Comparison of ENCODE assay signal across 28 cellular contexts in genomic region chr5:2460098-2460497, GRCh38.
"Had no signal": no experiment of that assay in that cellular context is flagged by ENCODE, and none has a peak within 500 bp of the region (broad histone marks: within the 10 kb centered on the region; RNA-seq: fewer than 3 reads in every experiment).

No MANE protein-coding gene starts in this region.

- H3K4me3 ChIP-seq: ascending aorta, coronary artery, dorsolateral prefrontal cortex had no signal

- H3K27me3 Mint-ChIP-seq: activated B cell treated with CpG ODN at 0.5 μM for 24 hours; activated naive CD8-positive, alpha-beta T cell; central memory CD8-positive, alpha-beta T cell; dendritic cell treated with granulocyte-macrophage colony-stimulating factor and Interleukin-4, amounts not matched to agents 40 ng/mL and 50 ng/mL, for 4 days; T-helper 17 cell had no signal

- H3K27ac Mint-ChIP-seq: activated B cell treated with CpG ODN at 0.5 μM for 24 hours; activated CD8-positive, alpha-beta T cell treated with anti-CD3 and anti-CD28 coated beads for 36 hours; activated naive CD8-positive, alpha-beta T cell; activated T-helper 17 cell treated with anti-CD3 and anti-CD28 coated beads, Interleukin-2, amount 50 U/mL, for 72 hours; dendritic cell treated with granulocyte-macrophage colony-stimulating factor and Interleukin-4, amounts not matched to agents 40 ng/mL and 50 ng/mL, for 4 days; endodermal cell; T-helper 17 cell; T-helper 2 cell treated with Interferon-gamma antibody and Interleukin-4, amounts not matched to agents 5 μg/mL and 100 μg/mL, for 36 hours had no signal

- H3K36me3 Mint-ChIP-seq: activated naive CD8-positive, alpha-beta T cell had no signal

- H3K36me3 ChIP-seq: ascending aorta, brain microvascular endothelial cell, WERI-Rb-1 had no signal

- DNase-seq: activated B cell treated with CpG ODN at 0.5 μM for 24 hours; activated CD4-positive, alpha-beta T cell treated with anti-CD3 and anti-CD28 coated beads for 48 hours; activated CD4-positive, alpha-beta T cell treated with anti-CD3 and anti-CD28 coated beads, Interleukin-2, amount 50 U/mL, for 1 hour; activated CD4-positive, alpha-beta T cell treated with anti-CD3 and anti-CD28 coated beads, Interleukin-2, amount 50 U/mL, for 48 hours; activated CD8-positive, alpha-beta memory T cell treated with anti-CD3 and anti-CD28 coated beads for 24 hours; activated CD8-positive, alpha-beta T cell treated with anti-CD3 and anti-CD28 coated beads for 36 hours; activated effector memory CD4-positive, alpha-beta T cell treated with Interleukin-2 at 50 U/mL for 16 hours; activated gamma-delta T cell treated with Interleukin-2 at 50 U/mL for 16 hours; activated naive CD4-positive, alpha-beta T cell treated with anti-CD3 and anti-CD28 coated beads, Interleukin-2, amount 50 U/mL, for 16 hours; activated naive CD4-positive, alpha-beta T cell treated with Interleukin-2 at 50 U/mL for 16 hours; activated T-cell treated with anti-CD3 and anti-CD28 coated beads, Interleukin-2, amount 50 U/mL, for 4 hours; brain microvascular endothelial cell; dorsolateral prefrontal cortex; effector memory CD4-positive, alpha-beta T cell; endodermal cell; foreskin fibroblast; T-helper 1 cell; T-helper 17 cell; T1000; WERI-Rb-1 had no signal

- H3K9me3 Mint-ChIP-seq: activated CD8-positive, alpha-beta T cell treated with anti-CD3 and anti-CD28 coated beads for 36 hours; activated T-cell treated with anti-CD3 and anti-CD28 coated beads, Interleukin-2, amount 50 U/mL, for 4 hours; dendritic cell treated with granulocyte-macrophage colony-stimulating factor and Interleukin-4, amounts not matched to agents 40 ng/mL and 50 ng/mL, for 4 days; endodermal cell had no signal

- ATAC-seq: activated CD4-positive, CD25-positive, alpha-beta regulatory T cell treated with anti-CD3 and anti-CD28 coated beads, Interleukin-2, amount 50 U/mL, for 24 hours; activated CD8-positive, alpha-beta T cell treated with anti-CD3 and anti-CD28 coated beads for 36 hours; activated T-cell treated with anti-CD3 and anti-CD28 coated beads, Interleukin-2, amount 50 U/mL, for 4 hours; activated T-helper 17 cell treated with anti-CD3 and anti-CD28 coated beads, Interleukin-2, amount 50 U/mL, for 72 hours; T-helper 17 cell had no signal

- H3K9me3 ChIP-seq: ascending aorta had no signal

- H3K4me1 Mint-ChIP-seq: activated B cell treated with CpG ODN at 0.5 μM for 24 hours; activated T-helper 17 cell treated with anti-CD3 and anti-CD28 coated beads, Interleukin-2, amount 50 U/mL, for 72 hours; central memory CD8-positive, alpha-beta T cell; T-helper 17 cell had no signal

- H3K4me1 ChIP-seq: ascending aorta had no signal

- H3K27me3 ChIP-seq: ascending aorta, brain microvascular endothelial cell had no signal

- H3K27ac ChIP-seq: ascending aorta, brain microvascular endothelial cell, coronary artery, dorsolateral prefrontal cortex, WERI-Rb-1 had no signal

- H3K4me3 Mint-ChIP-seq: activated B cell treated with CpG ODN at 0.5 μM for 24 hours; activated CD8-positive, alpha-beta T cell treated with anti-CD3 and anti-CD28 coated beads for 36 hours; activated naive CD8-positive, alpha-beta T cell; activated T-cell treated with anti-CD3 and anti-CD28 coated beads, Interleukin-2, amount 50 U/mL, for 4 hours; activated T-helper 17 cell treated with anti-CD3 and anti-CD28 coated beads, Interleukin-2, amount 50 U/mL, for 72 hours; central memory CD8-positive, alpha-beta T cell; dendritic cell treated with granulocyte-macrophage colony-stimulating factor and Interleukin-4, amounts not matched to agents 40 ng/mL and 50 ng/mL, for 4 days; endodermal cell; T-helper 17 cell; T-helper 2 cell treated with Interferon-gamma antibody and Interleukin-4, amounts not matched to agents 5 μg/mL and 100 μg/mL, for 36 hours had no signal
